Comparison of ENCODE assay signal across 1 cellular context in the genomic region with DNA sequence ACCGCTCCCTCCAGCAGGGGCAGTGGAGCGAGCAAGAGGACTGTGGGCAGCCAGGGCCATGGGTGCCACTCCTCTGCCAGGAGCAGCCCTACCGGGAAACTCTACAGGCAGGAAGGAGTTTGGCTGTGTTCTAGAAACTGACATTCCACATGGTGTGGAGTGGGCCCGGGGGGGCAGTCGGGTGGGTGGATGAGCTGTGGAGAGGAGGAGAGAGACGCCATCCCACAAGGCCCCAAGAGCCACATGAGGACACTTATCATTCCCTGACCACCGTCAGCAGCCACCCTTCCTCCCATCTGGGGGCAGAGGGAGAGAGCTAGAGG.
TF ChIP-seq lines count a peak whose summit lies in the region.

No MANE protein-coding gene starts in this region.

TF ChIP-seq in H1, 55 proteins besides CTCF, POLR2A, EP300 and RAD21:
- TF ChIP-seq SP2 (IDR thresholded peaks at IDR 0.05; ENCODE audit: low read length): no peak
- TF ChIP-seq RNF2 (IDR thresholded peaks at IDR 0.05; ENCODE audit: borderline replicate concordance, low read depth, low read length, missing control alignments, poor library complexity, severe bottlenecking): no peak
- no peak for TF ChIP-seq TAF7 (optimal IDR thresholded peaks at IDR 0.05; ENCODE audit: borderline replicate concordance, low read depth, low read length)
- no peak for TF ChIP-seq PHF8 (conservative IDR thresholded peaks at IDR 0.05; ENCODE audit: low read depth, low read length)
- TF ChIP-seq CHD2 (IDR thresholded peaks at IDR 0.05; ENCODE audit: low read length): no peak
- TF ChIP-seq KDM4A (IDR thresholded peaks at IDR 0.05; ENCODE audit: low read depth, low read length, severe bottlenecking): no peak
- no peak for TF ChIP-seq FOSL1 (IDR thresholded peaks at IDR 0.05; ENCODE audit: insufficient read depth, low read depth, low read length)
- TF ChIP-seq KDM1A (IDR thresholded peaks at IDR 0.05; ENCODE audit: borderline replicate concordance, low read length): no peak
- TF ChIP-seq BCL11A (IDR thresholded peaks at IDR 0.05; ENCODE audit: low read depth in 2 of 2, low read length in 2 of 2): no peak
- TF ChIP-seq USF2 (IDR thresholded peaks at IDR 0.05; ENCODE audit: low read length): no peak
- TF ChIP-seq POLR2AphosphoS5 (IDR thresholded peaks at IDR 0.05; ENCODE audit: low read depth, low read length): no peak
- TF ChIP-seq SIRT6 (IDR thresholded peaks at IDR 0.05; ENCODE audit: low read length): no peak
- TF ChIP-seq, protein P1, sequence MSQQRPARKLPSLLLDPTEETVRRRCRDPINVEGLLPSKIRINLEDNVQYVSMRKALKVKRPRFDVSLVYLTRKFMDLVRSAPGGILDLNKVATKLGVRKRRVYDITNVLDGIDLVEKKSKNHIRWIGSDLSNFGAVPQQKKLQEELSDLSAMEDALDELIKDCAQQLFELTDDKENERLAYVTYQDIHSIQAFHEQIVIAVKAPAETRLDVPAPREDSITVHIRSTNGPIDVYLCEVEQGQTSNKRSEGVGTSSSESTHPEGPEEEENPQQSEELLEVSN (IDR thresholded peaks at IDR 0.05): no peak
- TF ChIP-seq HDAC2 (IDR thresholded peaks at IDR 0.05; ENCODE audit: borderline replicate concordance in 1 of 2, low read depth in 2 of 2, low read length in 2 of 2): no peak
- TF ChIP-seq NANOG (IDR thresholded peaks at IDR 0.05; ENCODE audit: insufficient read depth, low read depth, low read length, poor library complexity, severe bottlenecking): no peak
- TF ChIP-seq CEBPB (IDR thresholded peaks at IDR 0.05; ENCODE audit: low read depth, low read length): no peak
